Comparison of ENCODE assay signal across 11 cellular contexts in genomic region chr11:45580399-45580798, GRCh38.
DNase-seq lines count a peak whose midpoint lies in the region; ATAC-seq, FAIRE-seq and TF ChIP-seq lines count a peak whose summit lies in the region.
"Had no signal": no experiment of that assay in that cellular context is flagged by ENCODE, and none has a peak within 500 bp of the region (broad histone marks: within the 10 kb centered on the region; RNA-seq: fewer than 3 reads in every experiment).

No MANE protein-coding gene starts in this region.

- peaks cover 32% of the 10 kb centered on the region for H3K27me3 Mint-ChIP-seq in activated T-cell treated with anti-CD3 and anti-CD28 coated beads, Interleukin-2, amount 50 U/mL, for 4 hours (ENCODE audit: low read depth)

- H3K79me2 ChIP-seq in PC-3 (ENCODE audit: low read length) (no peaks in the 10 kb centered on the region), endothelial cell of umbilical vein (ENCODE audit: control insufficient read depth, insufficient read depth, low read length) (no peaks in the 10 kb centered on the region), osteoblast (ENCODE audit: insufficient read depth, low read length) (no peaks in the 10 kb centered on the region)

- H3K4me3 ChIP-seq in PC-3 (ENCODE audit: low read length) (no peak overlapping the region), endothelial cell of umbilical vein (replicated peaks in 1 of 3; ENCODE audit: insufficient read depth in 1 of 3, low read depth in 1 of 3, low read length in 3 of 3) (no peak overlapping the region), osteoblast (ENCODE audit: insufficient read depth, low read length) (no peak overlapping the region)

- no peaks in the 10 kb centered on the region; the same call in 1 of the 2 replicates for H3K27me3 ChIP-seq in PC-3 (ENCODE audit: low read length)
- H3K27me3 ChIP-seq in endothelial cell of umbilical vein (ENCODE audit: control insufficient read depth in 2 of 2, insufficient read depth in 2 of 2, low read length in 2 of 2): no peaks in the 10 kb centered on the region
- peaks cover 27% of the 10 kb centered on the region for H3K27me3 ChIP-seq in osteoblast (ENCODE audit: insufficient read depth, low read length)

- no peak for ATAC-seq in PC-3
- ATAC-seq in HG02678 (IDR thresholded peaks at IDR 0.05; ENCODE audit: unreplicated experiment): no peak
- ATAC-seq in activated T-cell treated with anti-CD3 and anti-CD28 coated beads, Interleukin-2, amount 50 U/mL, for 4 hours: no peak

- no peaks in the 10 kb centered on the region for H4K20me1 ChIP-seq in PC-3 (ENCODE audit: low read length)
- no peaks in the 10 kb centered on the region for H4K20me1 ChIP-seq in endothelial cell of umbilical vein (replicated peaks; ENCODE audit: control insufficient read depth, extremely low read depth, insufficient read depth, low read length)
- peaks cover 3% of the 10 kb centered on the region for H4K20me1 ChIP-seq in osteoblast (ENCODE audit: insufficient read depth, low read length)

- H3K4me1 ChIP-seq in PC-3 (ENCODE audit: insufficient read depth, low read length): no peaks in the 10 kb centered on the region
- no peaks in the 10 kb centered on the region for H3K4me1 ChIP-seq in endothelial cell of umbilical vein (ENCODE audit: control insufficient read depth, extremely low read depth, insufficient read depth, low read length)
- peaks cover 19% of the 10 kb centered on the region for H3K4me1 ChIP-seq in osteoblast (ENCODE audit: insufficient read depth, low read length)

- dilution Hi-C loops in endothelial cell of umbilical vein (cut with MboI; ENCODE audit: extremely low pct_ligation_motif_present, low sequenced_read_pairs): no loop called here

- no peaks in the 10 kb centered on the region for H3K9me2 ChIP-seq in PC-3 (replicated peaks; ENCODE audit: low read length)

- H2AFZ ChIP-seq in PC-3 (ENCODE audit: low read length) (no peak overlapping the region), endothelial cell of umbilical vein (ENCODE audit: low read depth, low read length) (no peak overlapping the region), osteoblast (ENCODE audit: low read length) (no peak overlapping the region)

- TF ChIP-seq POLR2A in endothelial cell of umbilical vein (IDR thresholded peaks at IDR 0.05; ENCODE audit: low read depth, low read length): no peak

- no peaks in the 10 kb centered on the region for H3F3A ChIP-seq in PC-3 (ENCODE audit: low read length, unreplicated experiment)

- H3K36me3 Mint-ChIP-seq in activated T-cell treated with anti-CD3 and anti-CD28 coated beads, Interleukin-2, amount 50 U/mL, for 4 hours (ENCODE audit: insufficient read depth): no peaks in the 10 kb centered on the region
- H3K36me3 Mint-ChIP-seq: activated naive CD4-positive, alpha-beta T cell treated with anti-CD3 and anti-CD28 coated beads, Interleukin-2, amount 50 U/mL, for 24 hours had no signal

- CTCF ChIA-PET in PC-3 (lab: Charles Lee): no interaction called here
- CTCF ChIA-PET in endothelial cell of umbilical vein (lab: Charles Lee): interaction anchor here (1.0 to 1.3 kb wide), 3 partner anchors 10 to 209 kb away, joined by 3 to 4 read pairs (median 4); no protein-coding TSS in a partner anchor

- peak; percentile 24 for FAIRE-seq in endothelial cell of umbilical vein (lab: Jason Lieb, UNC)

- TF ChIP-seq CTCF in PC-3 (conservative IDR thresholded peaks at IDR 0.05; ENCODE audit: low read depth, low read length) (no peak), endothelial cell of umbilical vein (IDR thresholded peaks at IDR 0.05; ENCODE audit: extremely low read depth in 1 of 2, insufficient read depth in 1 of 2, low read depth in 1 of 2, low read length in 2 of 2) (no peak), osteoblast (IDR thresholded peaks at IDR 0.05; ENCODE audit: extremely low read depth, low read depth, low read length) (no peak)

- H3K36me3 ChIP-seq in PC-3 (ENCODE audit: low read depth, low read length): no peaks in the 10 kb centered on the region
- no peaks in the 10 kb centered on the region for H3K36me3 ChIP-seq in endothelial cell of umbilical vein (ENCODE audit: control insufficient read depth in 2 of 2, extremely low read depth in 1 of 2, insufficient read depth in 2 of 2, low read length in 2 of 2)
- no peaks in the 10 kb centered on the region for H3K36me3 ChIP-seq in osteoblast (ENCODE audit: insufficient read depth, low read length)
- H3K36me3 ChIP-seq: neutrophil had no signal

- H3K4me1 Mint-ChIP-seq in activated T-cell treated with anti-CD3 and anti-CD28 coated beads, Interleukin-2, amount 50 U/mL, for 4 hours (ENCODE audit: low read depth): no peaks in the 10 kb centered on the region
- H3K4me1 Mint-ChIP-seq: activated naive CD4-positive, alpha-beta T cell treated with anti-CD3 and anti-CD28 coated beads, Interleukin-2, amount 50 U/mL, for 24 hours had no signal

- no peak overlapping the region for H3K9ac ChIP-seq in PC-3 (ENCODE audit: low read length)
- H3K9ac ChIP-seq in endothelial cell of umbilical vein (replicated peaks; ENCODE audit: extremely low read depth, insufficient read depth, low read length): no peak overlapping the region

- POLR2A ChIA-PET in PC-3 (lab: Charles Lee; ENCODE audit: unreplicated experiment) (no interaction called here), endothelial cell of umbilical vein (lab: Charles Lee) (no interaction called here)

- intact Hi-C loops in PC-3 (cut with micrococcal nuclease) (no loop called here), endothelial cell of umbilical vein (cut with micrococcal nuclease) (loop anchor here (1.0 kb wide), 1 partner anchor 36 kb away; no protein-coding TSS in a partner anchor)

- H3K9me3 ChIP-seq in PC-3 (ENCODE audit: low read length): no peaks in the 10 kb centered on the region
- no peaks in the 10 kb centered on the region for H3K9me3 ChIP-seq in endothelial cell of umbilical vein (replicated peaks; ENCODE audit: control insufficient read depth, insufficient read depth, low read length)
- no peaks in the 10 kb centered on the region for H3K9me3 ChIP-seq in osteoblast (ENCODE audit: low read depth, low read length)
- H3K9me3 ChIP-seq: neutrophil had no signal

- H3K9me3 Mint-ChIP-seq in activated T-cell treated with anti-CD3 and anti-CD28 coated beads, Interleukin-2, amount 50 U/mL, for 4 hours: no peaks in the 10 kb centered on the region
- H3K9me3 Mint-ChIP-seq: activated naive CD4-positive, alpha-beta T cell treated with anti-CD3 and anti-CD28 coated beads, Interleukin-2, amount 50 U/mL, for 24 hours had no signal

- H3K4me3 Mint-ChIP-seq in activated T-cell treated with anti-CD3 and anti-CD28 coated beads, Interleukin-2, amount 50 U/mL, for 4 hours: no peak overlapping the region
- H3K4me3 Mint-ChIP-seq: activated naive CD4-positive, alpha-beta T cell treated with anti-CD3 and anti-CD28 coated beads, Interleukin-2, amount 50 U/mL, for 24 hours had no signal

- peak; percentile 4 for DNase-seq in HK-2 (ENCODE audit: unreplicated experiment)
- DNase-seq in PC-3: peak; percentile 43
- DNase-seq in endothelial cell of umbilical vein (ENCODE audit: low read depth, low spot score): peak; percentile 44
- peak; percentile 93 for DNase-seq in osteoblast (ENCODE audit: insufficient read length, low spot score, missing footprints)
- DNase-seq in stimulated activated CD4-positive, alpha-beta T cell treated with anti-CD3 and anti-CD28 coated beads, Interleukin-2, amount 100 ng/mL, for 24 hours: no peak
- no peak for DNase-seq in NCI-H748 (lab: John Stamatoyannopoulos, UW; ENCODE audit: unreplicated experiment)
- no peak for DNase-seq in activated T-cell treated with anti-CD3 and anti-CD28 coated beads, Interleukin-2, amount 50 U/mL, for 4 hours
- DNase-seq: NCI-H226 had no signal

- no peaks in the 10 kb centered on the region for H3K9me1 ChIP-seq in endothelial cell of umbilical vein (replicated peaks; ENCODE audit: control insufficient read depth, extremely low read depth, insufficient read depth, low read length)

- H3K4me2 ChIP-seq in PC-3 (ENCODE audit: low read length): no peak overlapping the region
- H3K4me2 ChIP-seq in endothelial cell of umbilical vein (ENCODE audit: insufficient read depth, low read length): no peak overlapping the region
- no peak overlapping the region for H3K4me2 ChIP-seq in osteoblast (ENCODE audit: insufficient read depth, low read length)

- H3K27ac ChIP-seq in PC-3 (ENCODE audit: low read length): no peak overlapping the region
- H3K27ac ChIP-seq in endothelial cell of umbilical vein (ENCODE audit: insufficient read depth, low read depth, low read length): no peak overlapping the region
- no peak overlapping the region for H3K27ac ChIP-seq in osteoblast (ENCODE audit: low read depth, low read length)
- H3K27ac ChIP-seq: neutrophil had no signal

- BruUV-seq in PC-3 (replicated peaks; lab: Mats Ljungman, UMichigan) (no TSS peak), endothelial cell of umbilical vein (replicated peaks; lab: Mats Ljungman, UMichigan) (no TSS peak)

TF ChIP-seq in endothelial cell of umbilical vein, 7 proteins besides CTCF, POLR2A, EP300 and RAD21:
- TF ChIP-seq MAX (IDR thresholded peaks at IDR 0.05; ENCODE audit: insufficient read depth, insufficient read length) (no peak), POLR2AphosphoS5 (IDR thresholded peaks at IDR 0.05; ENCODE audit: insufficient read depth, low read depth, low read length) (no peak), GATA2 (IDR thresholded peaks at IDR 0.05; ENCODE audit: insufficient read depth, insufficient read length, low read depth, low read length) (no peak), MYC (IDR thresholded peaks at IDR 0.05; ENCODE audit: low read depth, low read length) (no peak), FOS (IDR thresholded peaks at IDR 0.05; ENCODE audit: borderline replicate concordance, insufficient read depth, low read length) (no peak), JUN (IDR thresholded peaks at IDR 0.05; ENCODE audit: borderline replicate concordance, insufficient read depth, insufficient read length, low read depth) (no peak), EZH2 (IDR thresholded peaks at IDR 0.05; ENCODE audit: borderline replicate concordance, low read depth, low read length, severe bottlenecking) (no peak)

Comparison
In these comparisons a context has a peak if more than half of its experiments do, and no peak if none do; other contexts are left out.
1. DNase-seq: peak in HK-2 (single experiment), PC-3 (single experiment), endothelial cell of umbilical vein (single experiment) and osteoblast (single experiment); none in stimulated activated CD4-positive, alpha-beta T cell treated with anti-CD3 and anti-CD28 coated beads, Interleukin-2, amount 100 ng/mL, for 24 hours (0 of 2), NCI-H748 (single experiment) and activated T-cell treated with anti-CD3 and anti-CD28 coated beads, Interleukin-2, amount 50 U/mL, for 4 hours (single experiment).